Comparison of ENCODE assay signal across 9 cellular contexts in genomic region chr2:215435809-215436704, GRCh38. TPM values are rescaled to one million over a fixed set of nuclear protein-coding genes. Genes with fewer than 3 reads are reported as not detected.
DNase-seq lines count a peak whose midpoint lies in the region; ATAC-seq and TF ChIP-seq lines count a peak whose summit lies in the region.
"Had no signal": no experiment of that assay in that cellular context is flagged by ENCODE, and none has a peak within 500 bp of the region (broad histone marks: within the 10 kb centered on the region; RNA-seq: fewer than 3 reads in every experiment).

Gene FN1, minus strand, starts transcription at chr2:215436068. Its CDS starts 266 bp downstream, at chr2:215435802.

- H3K27ac Mint-ChIP-seq in T-helper 1 cell treated with Interleukin-12 subunit alpha and Interleukin-12 subunit beta and Interleukin-4 antibody, amounts not matched to agents 30 μg/mL and 1 μg/mL, for 36 hours = peak within 1 kb of the TSS; percentile 59

- H3K4me3 ChIP-seq in HUES64 (ENCODE audit: low read length) (peak within 1 kb of the TSS; percentile 81), uterus (peak within 1 kb of the TSS; percentile 52 to 71)

- WGBS in HUES64 = under 1% methylated on average over 57 of the region's 59 CpGs

- DNase-seq in COLO668 (lab: John Stamatoyannopoulos, UW; ENCODE audit: unreplicated experiment) = peak; percentile 72
- DNase-seq in astrocyte of the hippocampus (ENCODE audit: low read depth, low spot score) = peak; percentile 99
- DNase-seq in hepatic stellate cell (ENCODE audit: low spot score) = peak; percentile 92
- peak; percentile 70 for DNase-seq in putamen (ENCODE audit: low spot score)
- peak; percentile 95 to 96 for DNase-seq in uterus

- H3K4me1 ChIP-seq in HUES64 (ENCODE audit: insufficient read depth, low read length) (peaks cover 18% of the 10 kb centered on the region), uterus (no peaks in the 10 kb centered on the region)

- H3K27me3 ChIP-seq in HUES64 (ENCODE audit: insufficient read depth, low read length) (peaks cover 16% of the 10 kb centered on the region; the same call in 1 of the 2 replicates), uterus (no peaks in the 10 kb centered on the region)

- TF ChIP-seq CTCF in uterus (IDR thresholded peaks at IDR 0.05) = no peak

- no peaks in the 10 kb centered on the region for H3K9me3 ChIP-seq in HUES64 (ENCODE audit: insufficient read depth, low read depth, low read length)
- no peaks in the 10 kb centered on the region for H3K9me3 ChIP-seq in uterus
- H3K9me3 ChIP-seq: neutrophil had no signal

- H3K27me3 Mint-ChIP-seq in T-helper 1 cell treated with Interleukin-12 subunit alpha and Interleukin-12 subunit beta and Interleukin-4 antibody, amounts not matched to agents 30 μg/mL and 1 μg/mL, for 36 hours (ENCODE audit: low read depth) = peaks cover 76% of the 10 kb centered on the region

- ATAC-seq in GM21390 (IDR thresholded peaks at IDR 0.05; ENCODE audit: unreplicated experiment) = peak; percentile 81

- peak within 1 kb of the TSS; percentile 87 for H3K27ac ChIP-seq in HUES64 (ENCODE audit: low read depth, low read length)
- H3K27ac ChIP-seq in uterus = peak within 1 kb of the TSS; percentile 90 to 98
- H3K27ac ChIP-seq: neutrophil had no signal

- H3K9ac ChIP-seq in HUES64 (ENCODE audit: low read depth, low read length) = peak within 1 kb of the TSS; percentile 89

- H3K36me3 Mint-ChIP-seq in T-helper 1 cell treated with Interleukin-12 subunit alpha and Interleukin-12 subunit beta and Interleukin-4 antibody, amounts not matched to agents 30 μg/mL and 1 μg/mL, for 36 hours (ENCODE audit: low read depth) = no peaks in the 10 kb centered on the region

- H3K4me1 Mint-ChIP-seq in T-helper 1 cell treated with Interleukin-12 subunit alpha and Interleukin-12 subunit beta and Interleukin-4 antibody, amounts not matched to agents 30 μg/mL and 1 μg/mL, for 36 hours (ENCODE audit: low read depth) = peaks cover 11% of the 10 kb centered on the region

- TF ChIP-seq POLR2A in uterus (IDR thresholded peaks at IDR 0.05) = peak; percentile 42 to 46

- no peaks in the 10 kb centered on the region for H3K9me3 Mint-ChIP-seq in T-helper 1 cell treated with Interleukin-12 subunit alpha and Interleukin-12 subunit beta and Interleukin-4 antibody, amounts not matched to agents 30 μg/mL and 1 μg/mL, for 36 hours

- H3K36me3 ChIP-seq in HUES64 (ENCODE audit: insufficient read depth, low read length) (peaks cover 31% of the 10 kb centered on the region), uterus (no peaks in the 10 kb centered on the region)
- H3K36me3 ChIP-seq: neutrophil had no signal

- intact Hi-C loops in uterus (cut with DNase I; ENCODE audit: low total_unique reads) = no loop called here

- peak within 1 kb of the TSS; percentile 77 for H3K4me3 Mint-ChIP-seq in T-helper 1 cell treated with Interleukin-12 subunit alpha and Interleukin-12 subunit beta and Interleukin-4 antibody, amounts not matched to agents 30 μg/mL and 1 μg/mL, for 36 hours

RNA-seq across cellular contexts. Expression of gene FN1, which starts in this region (rescaled TPM):
- polyA plus RNA-seq in HUES64 (2013, experiment 1 of 2) = 131 TPM
- polyA plus RNA-seq in HUES64 (2013, experiment 2 of 2) = 154 TPM
- total RNA-seq in uterus = 1,000 to 10,000 TPM in 1 of 4 donors, 100 to 1,000 TPM in 3; 218 to 1,074 (median 261) TPM

Comparison
In these comparisons a context has a peak if more than half of its experiments do, and no peak if none do; other contexts are left out.
1. Peak in every context shown above with its lines: DNase-seq, ATAC-seq, H3K4me3 ChIP-seq and H3K27ac ChIP-seq.